Comparison of ENCODE assay signal across 10 cellular contexts in genomic region chr3:45110185-45110833, GRCh38. TPM values are rescaled to one million over a fixed set of nuclear protein-coding genes. Genes with fewer than 3 reads are reported as not detected.
DNase-seq lines count a peak whose midpoint lies in the region; ATAC-seq and TF ChIP-seq lines count a peak whose summit lies in the region.
"Had no signal": no experiment of that assay in that cellular context is flagged by ENCODE, and none has a peak within 500 bp of the region (broad histone marks: within the 10 kb centered on the region; RNA-seq: fewer than 3 reads in every experiment).

No MANE protein-coding gene starts in this region.

- H3K4me1 ChIP-seq in spleen (peaks cover 0 to 35% (median 10%) of the 10 kb centered on the region in 6 donors), thyroid gland (no peaks in the 10 kb centered on the region), gastroesophageal sphincter (peaks cover 0 to 25% (median 0%) of the 10 kb centered on the region in 3 donors)

- DNase-seq in activated CD8-positive, alpha-beta memory T cell treated with anti-CD3 and anti-CD28 coated beads, Interleukin-2, amount 50 U/mL, for 1 hour (ENCODE audit: extremely low read depth), result peak; percentile 11
- no peak for DNase-seq in activated CD8-positive, alpha-beta memory T cell treated with anti-CD3 and anti-CD28 coated beads, Interleukin-2, amount 50 U/mL, for 48 hours
- DNase-seq in NOMO-1 treated with dmso at 0.1 percent for 144 hours (lab: John Stamatoyannopoulos, UW; ENCODE audit: unreplicated experiment) (peak; percentile 90), spleen (peak; percentile 74), thyroid gland (no peak), NCI-H748 treated with DMSO at 0.1 percent for 48 hours (lab: John Stamatoyannopoulos, UW) (no peak)
- no peak for DNase-seq in activated naive CD8-positive, alpha-beta T cell treated with anti-CD3 and anti-CD28 coated beads, Interleukin-2, amount 50 U/mL, for 24 hours
- DNase-seq: left ventricle myocardium superior had no signal

- WGBS in spleen, 5 donors, result 46 to 56% (median 47%) methylated on average over 9 to 13 of the region's 13 CpGs
- 79 to 86% methylated on average over 13 of the region's 13 CpGs for WGBS in thyroid gland, 2 donors
- 81 to 82% methylated on average over 4 to 6 of the region's 13 CpGs for WGBS in gastroesophageal sphincter (ENCODE audit: low coverage in 1 of 2), 2 donors

- peak overlapping the region; percentile 52 for H3K4me3 Mint-ChIP-seq in activated naive CD8-positive, alpha-beta T cell treated with anti-CD3 and anti-CD28 coated beads, Interleukin-2, amount 50 U/mL, for 24 hours

- H3K36me3 ChIP-seq in spleen (no peaks in the 10 kb centered on the region), thyroid gland (no peaks in the 10 kb centered on the region), gastroesophageal sphincter (no peaks in the 10 kb centered on the region)

- peak; percentile 35 for ATAC-seq in activated naive CD8-positive, alpha-beta T cell treated with anti-CD3 and anti-CD28 coated beads, Interleukin-2, amount 50 U/mL, for 24 hours
- no peak for ATAC-seq in gastroesophageal sphincter
- ATAC-seq: left ventricle myocardium superior had no signal

- no peaks in the 10 kb centered on the region for H3K9me3 ChIP-seq in spleen
- H3K9me3 ChIP-seq in thyroid gland, result no peaks in the 10 kb centered on the region
- no peaks in the 10 kb centered on the region for H3K9me3 ChIP-seq in gastroesophageal sphincter

- intact Hi-C loops in spleen (cut with DNase I; ENCODE audit: low total_unique reads), result no loop called here
- intact Hi-C loops in thyroid gland (cut with DNase I), result no loop called here

- no peak for TF ChIP-seq EP300 in gastroesophageal sphincter (IDR thresholded peaks at IDR 0.05)

- peak overlapping the region in 5 of 8 donors; percentile 33 to 74 (median 67) for H3K27ac ChIP-seq in spleen
- no peak overlapping the region for H3K27ac ChIP-seq in thyroid gland
- no peak overlapping the region for H3K27ac ChIP-seq in gastroesophageal sphincter

- H3K27me3 Mint-ChIP-seq in activated naive CD8-positive, alpha-beta T cell treated with anti-CD3 and anti-CD28 coated beads, Interleukin-2, amount 50 U/mL, for 24 hours, result peaks cover 12% of the 10 kb centered on the region

- H3K27me3 ChIP-seq in spleen (replicated peaks in 1 of 7) (no peaks in the 10 kb centered on the region), thyroid gland (no peaks in the 10 kb centered on the region), gastroesophageal sphincter (no peaks in the 10 kb centered on the region)

- peaks cover 86% of the 10 kb centered on the region for H3K4me1 Mint-ChIP-seq in activated naive CD8-positive, alpha-beta T cell treated with anti-CD3 and anti-CD28 coated beads, Interleukin-2, amount 50 U/mL, for 24 hours

- H3K36me3 Mint-ChIP-seq in activated naive CD8-positive, alpha-beta T cell treated with anti-CD3 and anti-CD28 coated beads, Interleukin-2, amount 50 U/mL, for 24 hours (ENCODE audit: low read depth), result peaks cover 3% of the 10 kb centered on the region
- H3K36me3 Mint-ChIP-seq: IgD-negative memory B cell had no signal

- H3K4me3 ChIP-seq in spleen, result peak overlapping the region in 1 of 8 donors; percentile 50
- H3K4me3 ChIP-seq in thyroid gland (replicated peaks in 1 of 3), result no peak overlapping the region
- no peak overlapping the region for H3K4me3 ChIP-seq in gastroesophageal sphincter

- H3K27ac Mint-ChIP-seq in activated naive CD8-positive, alpha-beta T cell treated with anti-CD3 and anti-CD28 coated beads, Interleukin-2, amount 50 U/mL, for 24 hours, result peak overlapping the region; percentile 69

- H3K9me3 Mint-ChIP-seq in activated naive CD8-positive, alpha-beta T cell treated with anti-CD3 and anti-CD28 coated beads, Interleukin-2, amount 50 U/mL, for 24 hours, result no peaks in the 10 kb centered on the region
- H3K9me3 Mint-ChIP-seq: IgD-negative memory B cell had no signal

- no peak for TF ChIP-seq POLR2A in spleen (IDR thresholded peaks at IDR 0.05)
- TF ChIP-seq POLR2A in thyroid gland (IDR thresholded peaks at IDR 0.05), result no peak
- no peak for TF ChIP-seq POLR2A in gastroesophageal sphincter (IDR thresholded peaks at IDR 0.05)

- TF ChIP-seq CTCF in spleen (IDR thresholded peaks at IDR 0.05 in 8 of 11, conservative IDR thresholded peaks at IDR 0.05 in 3 of 11), result no peak
- no peak for TF ChIP-seq CTCF in thyroid gland (IDR thresholded peaks at IDR 0.05)
- no peak for TF ChIP-seq CTCF in gastroesophageal sphincter (IDR thresholded peaks at IDR 0.05)

RNA-seq across cellular contexts. Expression of gene CDCP1, which starts 35.9 kb away (rescaled TPM):
- total RNA-seq in spleen (1 to 10 TPM; 1.0 to 3.6 (median 3.0) TPM), thyroid gland (10 to 100 TPM; 14.7 to 35.9 (median 24.2) TPM), gastroesophageal sphincter (1 to 10 TPM; 2.5 to 4.9 (median 4.2) TPM)
- polyA plus RNA-seq in spleen, result under 1 TPM; 0.15 to 0.80 (median 0.18) TPM
- polyA plus RNA-seq: IgD-negative memory B cell had no signal

Comparison
In these comparisons a context has a peak if more than half of its experiments do, and no peak if none do; other contexts are left out.
1. DNase-seq: peak in activated CD8-positive, alpha-beta memory T cell treated with anti-CD3 and anti-CD28 coated beads, Interleukin-2, amount 50 U/mL, for 1 hour (single experiment), NOMO-1 treated with dmso at 0.1 percent for 144 hours (single experiment) and spleen (single experiment); none in activated CD8-positive, alpha-beta memory T cell treated with anti-CD3 and anti-CD28 coated beads, Interleukin-2, amount 50 U/mL, for 48 hours (single experiment), activated naive CD8-positive, alpha-beta T cell treated with anti-CD3 and anti-CD28 coated beads, Interleukin-2, amount 50 U/mL, for 24 hours (single experiment), thyroid gland (0 of 2) and NCI-H748 treated with DMSO at 0.1 percent for 48 hours (single experiment).
2. H3K27ac ChIP-seq: peak in spleen (5 of 8); none in thyroid gland (0 of 3) and gastroesophageal sphincter (0 of 4).